In genomic region chr10:86795353-86795752, GRCh38 we compare ENCODE assay signal across 8 cellular contexts. TPM values are rescaled to one million over a fixed set of nuclear protein-coding genes. Genes with fewer than 3 reads are reported as not detected.
DNase-seq lines count a peak whose midpoint lies in the region; ATAC-seq and TF ChIP-seq lines count a peak whose summit lies in the region.
"Had no signal": no experiment of that assay in that cellular context is flagged by ENCODE, and none has a peak within 500 bp of the region (broad histone marks: within the 10 kb centered on the region; RNA-seq: fewer than 3 reads in every experiment).

No MANE protein-coding gene starts in this region.

- H3K36me3 ChIP-seq in left ventricle myocardium inferior = no peaks in the 10 kb centered on the region

- no peaks in the 10 kb centered on the region for H3K36me3 Mint-ChIP-seq in T-helper 2 cell treated with Interferon-gamma antibody and Interleukin-4, amounts not matched to agents 5 μg/mL and 100 μg/mL, for 36 hours (ENCODE audit: low read depth)

- peaks cover 6% of the 10 kb centered on the region for H3K4me1 Mint-ChIP-seq in T-helper 2 cell treated with Interferon-gamma antibody and Interleukin-4, amounts not matched to agents 5 μg/mL and 100 μg/mL, for 36 hours (ENCODE audit: low read depth)

- H3K9me3 ChIP-seq in left ventricle myocardium inferior (replicated peaks) = no peaks in the 10 kb centered on the region

- intact Hi-C loops in left ventricle myocardium inferior (cut with micrococcal nuclease) = no loop called here

- no peak overlapping the region for H3K27ac Mint-ChIP-seq in T-helper 2 cell treated with Interferon-gamma antibody and Interleukin-4, amounts not matched to agents 5 μg/mL and 100 μg/mL, for 36 hours

- peaks cover 68% of the 10 kb centered on the region for H3K4me1 ChIP-seq in left ventricle myocardium inferior

- TF ChIP-seq CTCF in HFF-Myc (IDR thresholded peaks at IDR 0.05; ENCODE audit: low read depth, low read length, missing control alignments) = no peak
- TF ChIP-seq CTCF in left ventricle myocardium inferior (IDR thresholded peaks at IDR 0.05; ENCODE audit: borderline replicate concordance) = no peak

- peak; percentile 79 for DNase-seq in HFF-Myc (ENCODE audit: extremely low read depth, low read depth)
- peak; percentile 30 for DNase-seq in SK-N-DZ (ENCODE audit: low spot score)
- no peak for DNase-seq in left ventricle myocardium inferior
- DNase-seq in stromal cell of bone marrow (ENCODE audit: low read depth) = peak; percentile 35
- no peak for DNase-seq in T-helper 2 cell treated with Interferon-gamma antibody and Interleukin-4, amounts not matched to agents 5 μg/mL and 100 μg/mL, for 36 hours (ENCODE audit: low spot score)
- DNase-seq: NCI-H1436 had no signal

- H3K4me3 Mint-ChIP-seq in T-helper 2 cell treated with Interferon-gamma antibody and Interleukin-4, amounts not matched to agents 5 μg/mL and 100 μg/mL, for 36 hours = no peak overlapping the region

- H3K4me3 ChIP-seq in HFF-Myc (replicated peaks; ENCODE audit: low read depth, low read length) = no peak overlapping the region
- H3K4me3 ChIP-seq in left ventricle myocardium inferior = no peak overlapping the region

- peaks cover 5% of the 10 kb centered on the region for H3K27me3 ChIP-seq in left ventricle myocardium inferior (ENCODE audit: low read depth)

- H3K27me3 Mint-ChIP-seq in T-helper 2 cell treated with Interferon-gamma antibody and Interleukin-4, amounts not matched to agents 5 μg/mL and 100 μg/mL, for 36 hours (ENCODE audit: low read depth) = peaks cover 2% of the 10 kb centered on the region

- H3K27ac ChIP-seq in left ventricle myocardium inferior (replicated peaks) = peak overlapping the region; percentile 15

- H3K9me3 Mint-ChIP-seq in T-helper 2 cell treated with Interferon-gamma antibody and Interleukin-4, amounts not matched to agents 5 μg/mL and 100 μg/mL, for 36 hours = no peaks in the 10 kb centered on the region

- no peak for ATAC-seq in HG02938 (IDR thresholded peaks at IDR 0.05; ENCODE audit: unreplicated experiment)
- ATAC-seq in HG02642 (IDR thresholded peaks at IDR 0.05; ENCODE audit: poor library complexity, unreplicated experiment) = no peak

RNA-seq across cellular contexts. Expression of gene BMPR1A, which starts 38.9 kb away (rescaled TPM):
- 29.7 and 29.9 TPM in 2 replicates for polyA plus RNA-seq in SK-N-DZ (2014; cell fraction: cytosol; rRNA removed)
- polyA plus RNA-seq in SK-N-DZ (2014; cell fraction: nucleus; rRNA removed) = 19.5 and 22.7 TPM in 2 replicates
- 43.8 TPM for total RNA-seq in left ventricle myocardium inferior

Comparison
In these comparisons a context has a peak if more than half of its experiments do, and no peak if none do; other contexts are left out.
1. DNase-seq: peak in HFF-Myc (single experiment), SK-N-DZ (single experiment) and stromal cell of bone marrow (single experiment); none in left ventricle myocardium inferior (single experiment) and T-helper 2 cell treated with Interferon-gamma antibody and Interleukin-4, amounts not matched to agents 5 μg/mL and 100 μg/mL, for 36 hours (single experiment).